8 cellular contexts compared by ENCODE assay signal in genomic region chr12:51391047-51391837, GRCh38. TPM values are rescaled to one million over a fixed set of nuclear protein-coding genes. Genes with fewer than 3 reads are reported as not detected.
A peak's percentile ranks its signal among the peaks of the same experiment; 100 is the strongest.
DNase-seq lines count a peak whose midpoint lies in the region; ATAC-seq and TF ChIP-seq lines count a peak whose summit lies in the region.

TSS of gene GALNT6 (minus strand) at chr12:51391406. CDS start at chr12:51379781, 11,625 bp downstream.

- H3K27ac Mint-ChIP-seq in T-helper 1 cell treated with Interleukin-12 subunit alpha and Interleukin-12 subunit beta and Interleukin-4 antibody, amounts not matched to agents 30 μg/mL and 1 μg/mL, for 36 hours, result peak within 1 kb of the TSS; percentile 72

- peak; percentile 46 for ATAC-seq in GM19395 (IDR thresholded peaks at IDR 0.05; ENCODE audit: unreplicated experiment)

- peaks cover 7% of the 10 kb centered on the region for H3F3A ChIP-seq in smooth muscle cell (ENCODE audit: low read depth)

- H4K20me1 ChIP-seq in smooth muscle cell (ENCODE audit: low read depth), result no peaks in the 10 kb centered on the region

- H3K4me3 ChIP-seq in HUES6 (ENCODE audit: low read depth, low read length) (peak within 1 kb of the TSS; percentile 67), smooth muscle cell (peak within 1 kb of the TSS; percentile 69)

- peaks cover 12% of the 10 kb centered on the region for H3K27me3 Mint-ChIP-seq in T-helper 1 cell treated with Interleukin-12 subunit alpha and Interleukin-12 subunit beta and Interleukin-4 antibody, amounts not matched to agents 30 μg/mL and 1 μg/mL, for 36 hours (ENCODE audit: low read depth)

- H3K27ac ChIP-seq in HUES6 (ENCODE audit: low read depth, low read length) (peak within 1 kb of the TSS; percentile 30; the same call in 1 of the 2 replicates), angular gyrus (ENCODE audit: low read depth, low read length) (peak within 1 kb of the TSS; percentile 87), smooth muscle cell (ENCODE audit: low read depth) (peak within 1 kb of the TSS; percentile 55)

- DNase-seq in Ammon's horn (ENCODE audit: low spot score) (peak; percentile 43), iPS DF 19.7 (ENCODE audit: low read depth, low spot score) (peak; percentile 45), smooth muscle cell (lab: John Stamatoyannopoulos, UW; ENCODE audit: unreplicated experiment) (no peak), cerebellum (ENCODE audit: low spot score) (no peak)

- peaks cover 38% of the 10 kb centered on the region for H3K4me1 ChIP-seq in HUES6 (ENCODE audit: control insufficient read depth, insufficient read depth, low read length)
- no peaks in the 10 kb centered on the region for H3K4me1 ChIP-seq in smooth muscle cell (ENCODE audit: low read depth)

- peaks cover 10% of the 10 kb centered on the region; the same call in 1 of the 2 replicates for H3K36me3 ChIP-seq in HUES6 (ENCODE audit: control insufficient read depth, insufficient read depth, low read length)
- H3K36me3 ChIP-seq in smooth muscle cell (ENCODE audit: low read depth), result no peaks in the 10 kb centered on the region

- H3K79me2 ChIP-seq in smooth muscle cell (ENCODE audit: low read depth), result no peaks in the 10 kb centered on the region

- peak within 1 kb of the TSS; percentile 89 for H3K4me3 Mint-ChIP-seq in T-helper 1 cell treated with Interleukin-12 subunit alpha and Interleukin-12 subunit beta and Interleukin-4 antibody, amounts not matched to agents 30 μg/mL and 1 μg/mL, for 36 hours

- H3K9ac ChIP-seq in HUES6 (ENCODE audit: low read length) (peak within 1 kb of the TSS; percentile 78), smooth muscle cell (ENCODE audit: low read depth) (peak within 1 kb of the TSS; percentile 71)

- H3K4me2 ChIP-seq in smooth muscle cell, result peak within 1 kb of the TSS; percentile 96

- peaks cover 60% of the 10 kb centered on the region for H3K4me1 Mint-ChIP-seq in T-helper 1 cell treated with Interleukin-12 subunit alpha and Interleukin-12 subunit beta and Interleukin-4 antibody, amounts not matched to agents 30 μg/mL and 1 μg/mL, for 36 hours (ENCODE audit: low read depth)

- H2AFZ ChIP-seq in smooth muscle cell (ENCODE audit: low read depth), result peak within 1 kb of the TSS; percentile 91

- H3K27me3 ChIP-seq in HUES6 (ENCODE audit: control insufficient read depth, insufficient read depth, low read length), result peaks cover 7% of the 10 kb centered on the region; the same call in 1 of the 2 replicates
- H3K27me3 ChIP-seq in smooth muscle cell (ENCODE audit: low read depth), result no peaks in the 10 kb centered on the region

- peaks cover 5% of the 10 kb centered on the region for H3K36me3 Mint-ChIP-seq in T-helper 1 cell treated with Interleukin-12 subunit alpha and Interleukin-12 subunit beta and Interleukin-4 antibody, amounts not matched to agents 30 μg/mL and 1 μg/mL, for 36 hours (ENCODE audit: low read depth)

- no peaks in the 10 kb centered on the region for H3K9me3 Mint-ChIP-seq in T-helper 1 cell treated with Interleukin-12 subunit alpha and Interleukin-12 subunit beta and Interleukin-4 antibody, amounts not matched to agents 30 μg/mL and 1 μg/mL, for 36 hours

- 1% methylated on average over 40 of the region's 57 CpGs for WGBS in smooth muscle cell (ENCODE audit: low lambda C conversion rate)

- H3K9me3 ChIP-seq in HUES6 (ENCODE audit: control insufficient read depth, insufficient read depth, low read depth, low read length) (no peaks in the 10 kb centered on the region), smooth muscle cell (replicated peaks; ENCODE audit: low read depth) (no peaks in the 10 kb centered on the region)

- TF ChIP-seq CTCF in smooth muscle cell (IDR thresholded peaks at IDR 0.05; ENCODE audit: borderline replicate concordance, insufficient read depth, poor library complexity, severe bottlenecking), result no peak

RNA-seq across cellular contexts. Expression of gene GALNT6, which starts in this region (rescaled TPM):
- 38.5 and 55.6 TPM in 2 replicates for total RNA-seq in smooth muscle cell
- 7.8 and 31.2 TPM in 2 replicates for polyA plus RNA-seq in smooth muscle cell
- 1.5 TPM for total RNA-seq in cerebellum

Comparison
In these comparisons a context has a peak if more than half of its experiments do, and no peak if none do; other contexts are left out.
1. RNA of gene GALNT6 (total RNA-seq): 38.5 to 55.6 TPM in smooth muscle cell; 1.5 TPM in cerebellum (single experiment); every median in the first group is over 10 times any median in the second.
2. DNase-seq: peak in Ammon's horn (single experiment) and iPS DF 19.7 (single experiment); none in smooth muscle cell (single experiment) and cerebellum (single experiment).
3. H3K27ac ChIP-seq: peak in every context shown above with its lines; median percentile 87 in angular gyrus; 55 in smooth muscle cell; 30 in HUES6.